Comparison of ENCODE assay signal across 18 cellular contexts in genomic region chr3:42224178-42224577, GRCh38. TPM values are rescaled to one million over a fixed set of nuclear protein-coding genes. Genes with fewer than 3 reads are reported as not detected.
DNase-seq lines count a peak whose midpoint lies in the region; ATAC-seq and TF ChIP-seq lines count a peak whose summit lies in the region.
"Had no signal": no experiment of that assay in that cellular context is flagged by ENCODE, and none has a peak within 500 bp of the region (broad histone marks: within the 10 kb centered on the region; RNA-seq: fewer than 3 reads in every experiment).

No MANE protein-coding gene starts in this region.

- intact Hi-C loops in left ventricle myocardium inferior (cut with micrococcal nuclease) (no loop called here), cardiac septum (cut with DNase I) (loop anchor here (10.0 kb wide), 1 partner anchor 329 kb away; no protein-coding TSS in a partner anchor), prostate gland (cut with DNase I) (loop anchor here (10.0 kb wide), 1 partner anchor 321 kb away; no protein-coding TSS in a partner anchor), vagina (cut with DNase I) (no loop called here), posterior cingulate gyrus (cut with DNase I) (no loop called here)

- H3K36me3 ChIP-seq in left ventricle myocardium inferior (peaks cover 56% of the 10 kb centered on the region), prostate gland (no peaks in the 10 kb centered on the region), vagina (peaks cover 0 to 31% of the 10 kb centered on the region in 2 donors)

- H3K4me3 ChIP-seq in left ventricle myocardium inferior (no peak overlapping the region), fibroblast of villous mesenchyme (ENCODE audit: low read depth, low read length) (no peak overlapping the region), prostate gland (no peak overlapping the region), vagina (no peak overlapping the region)
- H3K4me3 ChIP-seq: BLaER1 had no signal

- TF ChIP-seq POLR2A in prostate gland (IDR thresholded peaks at IDR 0.05) (no peak), vagina (IDR thresholded peaks at IDR 0.05) (no peak)

- no peak for ATAC-seq in HG02678 (IDR thresholded peaks at IDR 0.05; ENCODE audit: unreplicated experiment)
- ATAC-seq in GM19452 (IDR thresholded peaks at IDR 0.05; ENCODE audit: unreplicated experiment), result no peak

- no peak for DNase-seq in left ventricle myocardium inferior
- DNase-seq in cardiac septum (ENCODE audit: low spot score), result no peak
- peak; percentile 35 for DNase-seq in fibroblast of villous mesenchyme (ENCODE audit: low read depth)
- DNase-seq in prostate gland (ENCODE audit: low spot score), result no peak
- no peak for DNase-seq in vagina (ENCODE audit: extremely low spot score in 2 of 2)
- DNase-seq in posterior cingulate gyrus, result no peak
- DNase-seq: 8988T; CD8-positive, alpha-beta memory T cell; DMS 273 treated with DMSO at 0.1 percent for 48 hours; GOT3; KG1; NCI-H1092 treated with DMSO at 0.1 percent for 48 hours; NCI-H1930; NCI-H510A treated with DMSO at 0.1 percent for 48 hours had no signal

- H3K9me3 ChIP-seq in left ventricle myocardium inferior (replicated peaks) (no peaks in the 10 kb centered on the region), prostate gland (no peaks in the 10 kb centered on the region), vagina (no peaks in the 10 kb centered on the region)
- H3K9me3 ChIP-seq: BLaER1 had no signal

- peak overlapping the region; percentile 62 for H3K27ac ChIP-seq in left ventricle myocardium inferior (replicated peaks)
- peak overlapping the region; percentile 74 to 90 for H3K27ac ChIP-seq in prostate gland
- H3K27ac ChIP-seq in vagina, result peak overlapping the region; percentile 21
- H3K27ac ChIP-seq: BLaER1 had no signal

- TF ChIP-seq CTCF in left ventricle myocardium inferior (IDR thresholded peaks at IDR 0.05; ENCODE audit: borderline replicate concordance), result no peak
- TF ChIP-seq CTCF in fibroblast of villous mesenchyme (IDR thresholded peaks at IDR 0.05; ENCODE audit: insufficient read depth, low read depth, low read length), result no peak
- TF ChIP-seq CTCF in prostate gland (IDR thresholded peaks at IDR 0.05), result no peak
- TF ChIP-seq CTCF in vagina (IDR thresholded peaks at IDR 0.05), result no peak

- peaks cover 19% of the 10 kb centered on the region for H3K4me1 ChIP-seq in left ventricle myocardium inferior
- H3K4me1 ChIP-seq in prostate gland (replicated peaks), result peaks cover 9% of the 10 kb centered on the region
- no peaks in the 10 kb centered on the region for H3K4me1 ChIP-seq in vagina

- no peaks in the 10 kb centered on the region for H3K27me3 ChIP-seq in left ventricle myocardium inferior (ENCODE audit: low read depth)
- H3K27me3 ChIP-seq in prostate gland (replicated peaks; ENCODE audit: insufficient read depth), result no peaks in the 10 kb centered on the region
- no peaks in the 10 kb centered on the region for H3K27me3 ChIP-seq in vagina
- H3K27me3 ChIP-seq: BLaER1 had no signal

- 65% methylated on average over 9 of the region's 9 CpGs for WGBS in prostate gland

RNA-seq across cellular contexts. Expression of gene CCK, which starts 41.8 kb away (rescaled TPM):
- total RNA-seq in left ventricle myocardium inferior, result not detected
- not detected for total RNA-seq in cardiac septum
- total RNA-seq in fibroblast of villous mesenchyme, result not detected in 2 replicates
- 10 to 100 TPM in 1 of 2 donors, 1 to 10 TPM in 1; 3.0 to 50.7 TPM for total RNA-seq in prostate gland
- not detected for total RNA-seq in vagina
- total RNA-seq: CD8-positive, alpha-beta memory T cell; M059J had no signal

Comparison
In these comparisons a context has a peak if more than half of its experiments do, and no peak if none do; other contexts are left out.
1. intact Hi-C loops: an anchor here in cardiac septum (10.0 kb wide) and prostate gland (10.0 kb wide); none called in left ventricle myocardium inferior, vagina and posterior cingulate gyrus.
2. H3K27ac ChIP-seq: peak in every context shown above with its lines; median percentile 82 in prostate gland; 62 in left ventricle myocardium inferior; 21 in vagina.